ENCODE assay signal across 14 cellular contexts in the genomic region with DNA sequence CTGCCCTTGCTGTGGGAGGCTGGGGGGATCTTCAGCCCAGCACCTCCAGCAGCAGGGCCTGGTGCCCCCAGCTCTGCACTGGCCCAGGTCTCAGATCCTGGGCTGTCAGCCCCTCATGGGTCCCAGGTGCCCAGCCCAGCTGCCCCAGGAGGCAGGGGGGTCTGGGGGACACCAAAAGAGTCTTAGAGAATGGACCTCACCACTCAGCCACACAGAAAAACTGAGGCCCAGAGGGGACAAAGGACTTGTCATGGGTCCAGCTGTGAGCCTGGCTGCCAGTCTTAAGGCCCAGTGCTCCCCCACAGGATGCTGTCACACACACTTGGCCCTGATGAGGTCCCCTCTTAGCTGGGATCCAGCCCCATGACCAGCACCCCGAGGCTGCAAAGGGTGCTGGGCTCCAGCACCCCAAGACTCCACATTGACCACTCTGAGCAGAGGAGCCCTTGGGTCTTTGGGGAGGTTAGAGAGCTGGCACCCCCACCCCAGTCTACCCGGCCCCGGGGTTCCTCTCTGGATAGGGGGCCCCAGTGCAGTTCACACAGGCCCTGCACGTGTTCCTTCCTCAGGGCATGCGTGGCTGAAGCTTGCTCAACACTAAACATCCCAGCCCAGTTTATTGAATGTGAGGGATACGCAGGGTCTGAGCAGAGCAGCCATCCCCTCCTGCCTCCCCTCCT. TPM values are rescaled to one million over a fixed set of nuclear protein-coding genes. Genes with fewer than 3 reads are reported as not detected.
A peak's percentile ranks its signal among the peaks of the same experiment; 100 is the strongest.
DNase-seq lines count a peak whose midpoint lies in the region; ATAC-seq, FAIRE-seq and TF ChIP-seq lines count a peak whose summit lies in the region.
"Had no signal": no experiment of that assay in that cellular context is flagged by ENCODE, and none has a peak within 500 bp of the region (broad histone marks: within the 10 kb centered on the region; RNA-seq: fewer than 3 reads in every experiment).

No MANE protein-coding gene starts in this region.

- peaks cover 4 to 6% of the 10 kb centered on the region in 2 donors for H3K4me1 Mint-ChIP-seq in natural killer cell treated with Interleukin-12 subunit alpha and Interleukin-12 subunit beta and Interleukin-15 and Interleukin-18, amount 100 ng/mL, for 72 hours (ENCODE audit: low read depth in 2 of 2)
- H3K4me1 Mint-ChIP-seq in chondrocyte (ENCODE audit: low read depth): no peaks in the 10 kb centered on the region

- no peaks in the 10 kb centered on the region for H4K20me1 ChIP-seq in HepG2 (ENCODE audit: insufficient read depth, low read length)

- H3K4me3 ChIP-seq in right lobe of liver (no peak overlapping the region), HepG2 (replicated peaks in 1 of 3; ENCODE audit: insufficient read depth in 1 of 3, low read depth in 2 of 3, low read length in 3 of 3) (no peak overlapping the region)
- H3K4me3 ChIP-seq: hepatocyte, tibial nerve had no signal

- BruUV-seq in HepG2 (replicated peaks; lab: Mats Ljungman, UMichigan): no TSS peak

- no peak for FAIRE-seq in HepG2 (lab: Jason Lieb, UNC)

- intact Hi-C loops in right lobe of liver (cut with DNase I) (no loop called here), HepG2 (cut with micrococcal nuclease; ENCODE audit: unreplicated experiment) (no loop called here)

- H3K9ac ChIP-seq in HepG2 (ENCODE audit: insufficient read depth, low read depth, low read length): no peak overlapping the region

- in situ Hi-C loops in HepG2 (cut with HindIII; ENCODE audit: extremely low pct_ligation_motif_present, low pct_unique_long_range_greater_than_20kb): no loop called here

- TF ChIP-seq EP300 in HepG2 (IDR thresholded peaks at IDR 0.05; ENCODE audit: low read depth in 2 of 2, low read length in 2 of 2) (no peak), HepG2 (CRISPR knock-in tag; IDR thresholded peaks at IDR 0.05; ENCODE audit: borderline replicate concordance) (no peak)

- H3K4me1 ChIP-seq in right lobe of liver: no peaks in the 10 kb centered on the region
- peaks cover 19% of the 10 kb centered on the region for H3K4me1 ChIP-seq in HepG2 (ENCODE audit: insufficient read depth, low read length)
- H3K4me1 ChIP-seq: tibial nerve had no signal

- TF ChIP-seq RAD21 in HepG2 (CRISPR knock-in tag; IDR thresholded peaks at IDR 0.05): no peak

- no peak for TF ChIP-seq CTCF in right lobe of liver (IDR thresholded peaks at IDR 0.05)
- TF ChIP-seq CTCF in HepG2 (CRISPR knock-in tag; IDR thresholded peaks at IDR 0.05): no peak
- no peak for TF ChIP-seq CTCF in chondrocyte (IDR thresholded peaks at IDR 0.05)

- H3K9me3 ChIP-seq in right lobe of liver: no peaks in the 10 kb centered on the region
- H3K9me3 ChIP-seq in HepG2 (ENCODE audit: low read length): no peaks in the 10 kb centered on the region
- H3K9me3 ChIP-seq: tibial nerve had no signal

- no peaks in the 10 kb centered on the region for H3K27me3 ChIP-seq in right lobe of liver
- H3K27me3 ChIP-seq in HepG2 (ENCODE audit: control insufficient read depth in 1 of 2, insufficient read depth in 2 of 2, low read length in 2 of 2): peaks cover 3 to 38% of the 10 kb centered on the region in 2 experiments; a peak in 4 of 5 replicates
- H3K27me3 ChIP-seq: hepatocyte, tibial nerve had no signal

- no peak overlapping the region for H3K27ac Mint-ChIP-seq in natural killer cell treated with Interleukin-12 subunit alpha and Interleukin-12 subunit beta and Interleukin-15 and Interleukin-18, amount 100 ng/mL, for 72 hours
- no peak overlapping the region for H3K27ac Mint-ChIP-seq in chondrocyte (ENCODE audit: unreplicated experiment)

- H3K9me3 Mint-ChIP-seq in natural killer cell treated with Interleukin-12 subunit alpha and Interleukin-12 subunit beta and Interleukin-15 and Interleukin-18, amount 100 ng/mL, for 72 hours: no peaks in the 10 kb centered on the region
- H3K9me3 Mint-ChIP-seq in chondrocyte (ENCODE audit: low read depth): no peaks in the 10 kb centered on the region

- H3K36me3 Mint-ChIP-seq in natural killer cell treated with Interleukin-12 subunit alpha and Interleukin-12 subunit beta and Interleukin-15 and Interleukin-18, amount 100 ng/mL, for 72 hours: no peaks in the 10 kb centered on the region
- H3K36me3 Mint-ChIP-seq in chondrocyte (ENCODE audit: low read depth): no peaks in the 10 kb centered on the region

- CTCF ChIA-PET in HepG2 (lab: Yijun Ruan, JAX; ENCODE audit: low intra/inter-chr PET ratio, low total read pairs): no interaction called here

- H3K27ac ChIP-seq in right lobe of liver (no peak overlapping the region), HepG2 (ENCODE audit: extremely low read length, insufficient read depth, low read length) (no peak overlapping the region)
- H3K27ac ChIP-seq: hepatocyte, tibial nerve had no signal

- H3K27me3 Mint-ChIP-seq in natural killer cell treated with Interleukin-12 subunit alpha and Interleukin-12 subunit beta and Interleukin-15 and Interleukin-18, amount 100 ng/mL, for 72 hours: no peaks in the 10 kb centered on the region
- peaks cover 32% of the 10 kb centered on the region for H3K27me3 Mint-ChIP-seq in chondrocyte (ENCODE audit: low read depth)

- POLR2A ChIA-PET in HepG2 (lab: Yijun Ruan, JAX): no interaction called here

- H3K4me3 Mint-ChIP-seq in natural killer cell treated with Interleukin-12 subunit alpha and Interleukin-12 subunit beta and Interleukin-15 and Interleukin-18, amount 100 ng/mL, for 72 hours: no peak overlapping the region
- no peak overlapping the region for H3K4me3 Mint-ChIP-seq in chondrocyte (ENCODE audit: unreplicated experiment)

- H2AFZ ChIP-seq in HepG2 (ENCODE audit: low read length): no peak overlapping the region
- H2AFZ ChIP-seq: hepatocyte had no signal

- no peak overlapping the region for H3K4me2 ChIP-seq in HepG2 (ENCODE audit: low read depth, low read length)
- H3K4me2 ChIP-seq: hepatocyte had no signal

- H3K36me3 ChIP-seq in right lobe of liver: no peaks in the 10 kb centered on the region
- H3K36me3 ChIP-seq in HepG2 (replicated peaks in 1 of 2; ENCODE audit: control insufficient read depth in 1 of 2, insufficient read depth in 2 of 2, low read length in 2 of 2): no peaks in the 10 kb centered on the region
- H3K36me3 ChIP-seq: tibial nerve had no signal

- WGBS in right lobe of liver (ENCODE audit: insufficient coverage, low coverage, low lambda C conversion rate, missing lambda C conversion rate): no CpG with 5 or more reads among the region's 6 CpGs
- 83% methylated on average over 1 of the region's 6 CpGs for WGBS in HepG2 (ENCODE audit: low lambda C conversion rate)

- H3K79me2 ChIP-seq in HepG2 (ENCODE audit: insufficient read depth, low read length): no peaks in the 10 kb centered on the region
- H3K79me2 ChIP-seq: hepatocyte had no signal

- ATAC-seq in right lobe of liver: no peak
- no peak for ATAC-seq in HepG2
- ATAC-seq in natural killer cell treated with Interleukin-12 subunit alpha and Interleukin-12 subunit beta and Interleukin-15 and Interleukin-18, amount 100 ng/mL, for 72 hours: peak in 1 of 2 donors; percentile 12

- DNase-seq in right lobe of liver (peak in 2 of 3 donors; percentile 29 to 45), HepG2 (ENCODE audit: low spot score) (no peak), putamen (ENCODE audit: low spot score) (no peak), chondrocyte (ENCODE audit: low spot score) (no peak), GF-D8 (lab: John Stamatoyannopoulos, UW) (no peak)
- DNase-seq in activated CD8-positive, alpha-beta memory T cell treated with anti-CD3 and anti-CD28 coated beads, Interleukin-2, amount 50 U/mL, for 48 hours: peak; percentile 49
- peak; percentile 51 for DNase-seq in natural killer cell treated with Interleukin-12 subunit alpha and Interleukin-12 subunit beta and Interleukin-15 and Interleukin-18, amount 100 ng/mL, for 72 hours (ENCODE audit: low spot score)
- no peak for DNase-seq in central memory CD4-positive, alpha-beta T cell
- DNase-seq: activated gamma-delta T cell had no signal

- TF ChIP-seq POLR2A in right lobe of liver (IDR thresholded peaks at IDR 0.05) (no peak), HepG2 (IDR thresholded peaks at IDR 0.05; ENCODE audit: insufficient read depth in 1 of 2, low read depth in 2 of 2, low read length in 2 of 2) (no peak)

RNA-seq across cellular contexts. Expression of gene IGLL5, which starts 54.4 kb away (rescaled TPM):
- total RNA-seq in right lobe of liver (1 to 10 TPM; 1.6 to 4.1 (median 3.1) TPM), HepG2 (2016; rRNA removed; fragmentation: Illumina TruSeq; extraction: Trizol) (not detected in 2 replicates), chondrocyte (not detected in 3 replicates)
- not detected in 2 replicates for total RNA-seq in HepG2 (2016; cell fraction: cytosol; rRNA removed; fragmentation: Illumina TruSeq; extraction: Trizol; ENCODE audit: low read depth)
- not detected in 2 replicates for total RNA-seq in HepG2 (2016; cell fraction: insoluble cytoplasmic fraction; rRNA removed; fragmentation: Illumina TruSeq; extraction: Trizol)
- not detected in 2 replicates for total RNA-seq in HepG2 (2016; cell fraction: membrane; rRNA removed; fragmentation: Illumina TruSeq; extraction: Trizol)
- total RNA-seq in HepG2 (2016; cell fraction: nucleus; rRNA removed; fragmentation: Illumina TruSeq; extraction: Trizol): not detected in 2 replicates
- not detected in 2 replicates for polyA plus RNA-seq in HepG2 (2011; rRNA removed)
- polyA plus RNA-seq in HepG2 (2011; cell fraction: cytosol; rRNA removed): not detected in 2 replicates
- polyA plus RNA-seq in HepG2 (2011; cell fraction: nucleus; rRNA removed): not detected in 2 replicates
- polyA plus RNA-seq in HepG2 (2012): not detected in 2 replicates
- polyA plus RNA-seq in HepG2 (2016; cell fraction: cytosol; fragmentation: Illumina TruSeq; extraction: Trizol; ENCODE audit: low read depth): not detected in 2 replicates
- not detected in 2 replicates for polyA plus RNA-seq in HepG2 (2016; cell fraction: insoluble cytoplasmic fraction; fragmentation: Illumina TruSeq; extraction: Trizol; ENCODE audit: low read depth)
- polyA plus RNA-seq in HepG2 (2016; cell fraction: membrane; fragmentation: Illumina TruSeq; extraction: Trizol; ENCODE audit: low read depth): not detected in 2 replicates
- not detected in 2 replicates for polyA plus RNA-seq in HepG2 (2016; cell fraction: nucleus; fragmentation: Illumina TruSeq; extraction: Trizol; ENCODE audit: insufficient read depth, low read depth)
- not detected in 2 replicates for polyA minus RNA-seq in HepG2 (2011; rRNA and poly(A)+ RNA removed; ENCODE audit: low replicate concordance)
- not detected in 2 replicates for polyA minus RNA-seq in HepG2 (2011; cell fraction: cytosol; rRNA and poly(A)+ RNA removed)
- polyA minus RNA-seq in HepG2 (2011; cell fraction: nucleus; rRNA and poly(A)+ RNA removed): not detected in 2 replicates
- total RNA-seq in natural killer cell treated with Interleukin-12 subunit alpha and Interleukin-12 subunit beta and Interleukin-15 and Interleukin-18, amount 100 ng/mL, for 72 hours: 1 to 10 TPM in 1 of 2 donors, not detected in 1; 5.4 TPM
- total RNA-seq: fibroblast of lung, hepatocyte, HT-29, MCF 10A had no signal
- polyA plus RNA-seq: fibroblast of lung, hepatocyte had no signal

Comparison
In these comparisons a context has a peak if more than half of its experiments do, and no peak if none do; other contexts are left out.
1. DNase-seq: peak in right lobe of liver (2 of 3), activated CD8-positive, alpha-beta memory T cell treated with anti-CD3 and anti-CD28 coated beads, Interleukin-2, amount 50 U/mL, for 48 hours (single experiment) and natural killer cell treated with Interleukin-12 subunit alpha and Interleukin-12 subunit beta and Interleukin-15 and Interleukin-18, amount 100 ng/mL, for 72 hours (single experiment); none in HepG2 (single experiment), putamen (single experiment), central memory CD4-positive, alpha-beta T cell (single experiment), chondrocyte (single experiment) and GF-D8 (single experiment).